Comparison of ENCODE assay signal across 8 cellular contexts in genomic region chr7:33109758-33110238, GRCh38.
DNase-seq lines count a peak whose midpoint lies in the region; ATAC-seq and TF ChIP-seq lines count a peak whose summit lies in the region.

No MANE protein-coding gene starts in this region.

- POLR2A ChIA-PET in GM10248 (lab: Yijun Ruan, JAX): no interaction called here

- no peak for ATAC-seq in HG03342 (IDR thresholded peaks at IDR 0.05; ENCODE audit: unreplicated experiment)

- no peak for TF ChIP-seq CTCF in GM13977 (IDR thresholded peaks at IDR 0.05; ENCODE audit: extremely low read depth, insufficient read depth, missing control alignments)
- no peak for TF ChIP-seq CTCF in GM10248 (IDR thresholded peaks at IDR 0.05; ENCODE audit: control extremely low read depth, extremely low read depth, low read depth, missing control alignments)

- no peaks in the 10 kb centered on the region for H3K9me3 ChIP-seq in mucosa of stomach (ENCODE audit: control insufficient read depth, low read length)

- H3K27ac ChIP-seq in cingulate gyrus (ENCODE audit: low read depth, low read length): peak overlapping the region; percentile 29

- DNase-seq in SHP77 (lab: John Stamatoyannopoulos, UW) (peak; percentile 31 to 34), SHP77 treated with DMSO at 0.1 percent for 48 hours (lab: John Stamatoyannopoulos, UW) (no peak), NCI-H748 (lab: John Stamatoyannopoulos, UW; ENCODE audit: unreplicated experiment) (peak; percentile 58), GM13977 (ENCODE audit: low spot score) (no peak), GM10248 (ENCODE audit: extremely low spot score) (no peak)

- no peaks in the 10 kb centered on the region for H3K27me3 ChIP-seq in mucosa of stomach (ENCODE audit: control insufficient read depth, insufficient read depth, low read length)

- no peak overlapping the region for H3K9ac ChIP-seq in mucosa of stomach (ENCODE audit: low read length)

- H3K36me3 ChIP-seq in mucosa of stomach (ENCODE audit: control insufficient read depth, insufficient read depth, low read length): no peaks in the 10 kb centered on the region

- in situ Hi-C loops in GM13977 (cut with MboI; ENCODE audit: low pct_unique_long_range_greater_than_20kb, low sequenced_read_pairs, unreplicated experiment): no loop called here

- peak overlapping the region; percentile 14 for H3K4me3 ChIP-seq in mucosa of stomach (ENCODE audit: low read length)

- CTCF ChIA-PET in GM10248 (lab: Yijun Ruan, JAX): interaction anchor here (0.7 to 5.6 kb wide), 17 partner anchors 9 to 614 kb away, joined by 3 to 74 read pairs (median 4); partner anchors contain the start of genes AVL9 and BBS9

- H3K4me1 ChIP-seq in mucosa of stomach (ENCODE audit: control insufficient read depth, insufficient read depth, low read length): peaks cover 14% of the 10 kb centered on the region

Comparison
In these comparisons a context has a peak if more than half of its experiments do, and no peak if none do; other contexts are left out.
1. DNase-seq: peak in SHP77 (2 of 2) and NCI-H748 (single experiment); none in SHP77 treated with DMSO at 0.1 percent for 48 hours (single experiment), GM13977 (single experiment) and GM10248 (single experiment).